In the genomic region with DNA sequence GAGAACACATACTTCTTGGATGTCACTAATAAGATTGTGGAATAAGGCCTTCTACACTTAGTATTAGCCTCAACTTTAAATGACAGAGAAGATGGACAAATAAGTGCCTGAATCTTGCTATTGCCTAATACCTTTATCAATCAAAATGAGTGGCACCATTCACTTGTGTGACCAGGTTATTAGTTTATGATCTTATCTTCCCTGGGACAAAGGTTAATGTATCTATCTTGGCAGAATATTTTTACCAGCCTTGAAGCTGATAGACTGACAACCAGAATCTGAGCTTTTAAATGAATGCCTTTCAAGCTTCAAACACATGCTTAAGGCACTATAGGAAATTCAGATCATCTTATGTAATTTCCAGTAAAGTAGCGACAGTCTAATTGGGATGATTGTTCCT, we compare ENCODE assay signal across 10 cellular contexts.
"Had no signal": no experiment of that assay in that cellular context is flagged by ENCODE, and none has a peak within 500 bp of the region (broad histone marks: within the 10 kb centered on the region; RNA-seq: fewer than 3 reads in every experiment).

No MANE protein-coding gene starts in this region.

- H3K4me1 ChIP-seq: HAP-1 had no signal

- H3K9me3 ChIP-seq: HAP-1 had no signal

- H2AFZ ChIP-seq: GM23248, GM23338 had no signal

- FAIRE-seq: H1, H54 had no signal

- DNase-seq: GM23248, GOT3, H7, H9, HCEC 1CT, HFFc6 had no signal

- H3K36me3 ChIP-seq: HAP-1 had no signal

- H3K9ac ChIP-seq: GM23248 had no signal

- H3K4me2 ChIP-seq: GM23338 had no signal

- H3K27ac ChIP-seq: GM23248 had no signal

- H3K4me3 ChIP-seq: GM23248, GM23338, HAP-1 had no signal
